Comparison of ENCODE assay signal across 19 cellular contexts in genomic region chr2:89767581-89768435, GRCh38.
DNase-seq lines count a peak whose midpoint lies in the region; ATAC-seq and TF ChIP-seq lines count a peak whose summit lies in the region.
"Had no signal": no experiment of that assay in that cellular context is flagged by ENCODE, and none has a peak within 500 bp of the region (broad histone marks: within the 10 kb centered on the region; RNA-seq: fewer than 3 reads in every experiment).

No MANE protein-coding gene starts in this region.

- intact Hi-C loops in lower lobe of right lung (cut with DNase I) = no loop called here

- TF ChIP-seq EP300 in SK-N-SH (IDR thresholded peaks at IDR 0.05; ENCODE audit: borderline replicate concordance in 1 of 2, low read depth in 1 of 2, low read length in 1 of 2) = no peak

- H3K27me3 ChIP-seq in SK-N-SH (ENCODE audit: insufficient read depth) (peaks cover 31% of the 10 kb centered on the region), lower lobe of right lung (ENCODE audit: low read depth) (peaks cover 48% of the 10 kb centered on the region)
- H3K27me3 ChIP-seq: hepatocyte had no signal

- peak overlapping the region; percentile 41; the same call in 1 of the 2 replicates for H2AFZ ChIP-seq in SK-N-SH (ENCODE audit: low read depth)
- H2AFZ ChIP-seq: hepatocyte had no signal

- no peaks in the 10 kb centered on the region for H3K36me3 Mint-ChIP-seq in type B pancreatic cell
- H3K36me3 Mint-ChIP-seq in activated CD8-positive, alpha-beta T cell treated with anti-CD3 and anti-CD28 coated beads, Interleukin-2, amount 10 ng/mL, durations not matched to agents 7 days and 5 days (ENCODE audit: low read depth) = peaks cover 1% of the 10 kb centered on the region

- H3K4me1 Mint-ChIP-seq in type B pancreatic cell (ENCODE audit: unreplicated experiment) = no peaks in the 10 kb centered on the region
- H3K4me1 Mint-ChIP-seq in activated CD8-positive, alpha-beta T cell treated with anti-CD3 and anti-CD28 coated beads, Interleukin-2, amount 10 ng/mL, durations not matched to agents 7 days and 5 days (ENCODE audit: low read depth) = no peaks in the 10 kb centered on the region

- no peaks in the 10 kb centered on the region for H4K20me1 ChIP-seq in SK-N-SH (ENCODE audit: insufficient read depth)

- H3K9me3 Mint-ChIP-seq in type B pancreatic cell = peaks cover 22% of the 10 kb centered on the region
- peaks cover 19% of the 10 kb centered on the region for H3K9me3 Mint-ChIP-seq in activated CD8-positive, alpha-beta T cell treated with anti-CD3 and anti-CD28 coated beads, Interleukin-2, amount 10 ng/mL, durations not matched to agents 7 days and 5 days (ENCODE audit: insufficient read depth)

- no peaks in the 10 kb centered on the region; the same call in 1 of the 2 replicates for H3K9me2 ChIP-seq in SK-N-SH

- CTCF ChIA-PET in SK-N-SH (lab: Yijun Ruan, JAX) = no interaction called here
- CTCF ChIA-PET in activated CD8-positive, alpha-beta T cell treated with anti-CD3 and anti-CD28 coated beads, Interleukin-2, amount 10 ng/mL, durations not matched to agents 7 days and 5 days (lab: Charles Lee) = no interaction called here

- TF ChIP-seq CTCF in SK-N-SH (IDR thresholded peaks at IDR 0.05) (no peak), lower lobe of right lung (IDR thresholded peaks at IDR 0.05) (no peak), type B pancreatic cell (conservative IDR thresholded peaks at IDR 0.05) (no peak)

- 11% methylated on average over 59 of the region's 59 CpGs for WGBS in SK-N-SH (ENCODE audit: low lambda C conversion rate)

- H3F3A ChIP-seq in SK-N-SH (replicated peaks; ENCODE audit: insufficient read depth) = no peaks in the 10 kb centered on the region

- no peak for TF ChIP-seq RAD21 in SK-N-SH (IDR thresholded peaks at IDR 0.05; ENCODE audit: low read length)

- ATAC-seq in SK-N-SH treated with all-trans-retinoic acid at 6 μM for 48 hours (no peak), lower lobe of right lung (no peak)
- ATAC-seq in activated CD8-positive, alpha-beta T cell treated with anti-CD3 and anti-CD28 coated beads, Interleukin-2, amount 10 ng/mL, durations not matched to agents 7 days and 5 days = no peak
- ATAC-seq: naive thymus-derived CD8-positive, alpha-beta T cell had no signal

- H3K27me3 Mint-ChIP-seq in type B pancreatic cell = no peaks in the 10 kb centered on the region
- H3K27me3 Mint-ChIP-seq in activated CD8-positive, alpha-beta T cell treated with anti-CD3 and anti-CD28 coated beads, Interleukin-2, amount 10 ng/mL, durations not matched to agents 7 days and 5 days (ENCODE audit: low read depth) = peaks cover 22% of the 10 kb centered on the region

- H3K9ac ChIP-seq in SK-N-SH = no peak overlapping the region

- H3K36me3 ChIP-seq in SK-N-SH (replicated peaks in 1 of 2; ENCODE audit: control insufficient read depth in 1 of 2, insufficient read depth in 2 of 2, low read length in 1 of 2) = no peaks in the 10 kb centered on the region
- H3K36me3 ChIP-seq in lower lobe of right lung = no peaks in the 10 kb centered on the region
- H3K36me3 ChIP-seq: esophagus squamous epithelium had no signal

- peak overlapping the region; percentile 15; the same call in 1 of the 2 replicates for H3K4me2 ChIP-seq in SK-N-SH
- H3K4me2 ChIP-seq: hepatocyte had no signal

- H3K9me3 ChIP-seq in SK-N-SH (no peaks in the 10 kb centered on the region), lower lobe of right lung (no peaks in the 10 kb centered on the region)

- no peak overlapping the region for H3K27ac Mint-ChIP-seq in type B pancreatic cell
- no peak overlapping the region for H3K27ac Mint-ChIP-seq in activated CD8-positive, alpha-beta T cell treated with anti-CD3 and anti-CD28 coated beads, Interleukin-2, amount 10 ng/mL, durations not matched to agents 7 days and 5 days
- H3K27ac Mint-ChIP-seq: activated T-cell treated with anti-CD3 and anti-CD28 coated beads, Interleukin-2, amount 50 U/mL, for 24 hours; naive thymus-derived CD8-positive, alpha-beta T cell had no signal

- no peak overlapping the region for H3K4me3 ChIP-seq in SK-N-SH (ENCODE audit: low read depth in 2 of 2, low read length in 1 of 2)
- no peak overlapping the region for H3K4me3 ChIP-seq in lower lobe of right lung
- H3K4me3 ChIP-seq: hepatocyte had no signal

- H3K4me3 Mint-ChIP-seq in type B pancreatic cell = no peak overlapping the region
- H3K4me3 Mint-ChIP-seq in activated CD8-positive, alpha-beta T cell treated with anti-CD3 and anti-CD28 coated beads, Interleukin-2, amount 10 ng/mL, durations not matched to agents 7 days and 5 days = no peak overlapping the region
- H3K4me3 Mint-ChIP-seq: activated T-cell treated with anti-CD3 and anti-CD28 coated beads, Interleukin-2, amount 50 U/mL, for 24 hours; naive thymus-derived CD8-positive, alpha-beta T cell had no signal

- POLR2A ChIA-PET in SK-N-SH (lab: Yijun Ruan, JAX) = no interaction called here
- POLR2A ChIA-PET in activated CD8-positive, alpha-beta T cell treated with anti-CD3 and anti-CD28 coated beads, Interleukin-2, amount 10 ng/mL, durations not matched to agents 7 days and 5 days (lab: Charles Lee) = no interaction called here

- DNase-seq in SK-N-SH = peak; percentile 8
- DNase-seq in germinal center (ENCODE audit: low spot score) = peak; percentile 1
- peak; percentile 43 for DNase-seq in lower lobe of right lung
- peak; percentile 72 for DNase-seq in type B pancreatic cell (ENCODE audit: extremely low spot score, unreplicated experiment)
- DNase-seq in activated CD8-positive, alpha-beta T cell treated with anti-CD3 and anti-CD28 coated beads, Interleukin-2, amount 10 ng/mL, durations not matched to agents 7 days and 5 days = no peak
- no peak for DNase-seq in stimulated activated CD4-positive, alpha-beta T cell treated with anti-CD3 and anti-CD28 coated beads, Interleukin-2, amount 100 ng/mL, for 24 hours
- DNase-seq in NCI-H2107 treated with DMSO at 0.1 percent for 48 hours (lab: John Stamatoyannopoulos, UW; ENCODE audit: unreplicated experiment) = no peak
- DNase-seq: activated T-cell treated with anti-CD3 and anti-CD28 coated beads, Interleukin-2, amount 50 U/mL, for 24 hours; caudate nucleus; effector CD4-positive, alpha-beta T cell; esophagus squamous epithelium; Kasumi-1; naive thymus-derived CD8-positive, alpha-beta T cell; NCI-H1417; stimulated activated CD4-positive, alpha-beta T cell treated with anti-CD3 and anti-CD28 coated beads, Interleukin-1b, Interleukin-23, amount 100 ng/mL, for 48 hours had no signal

- H3K79me2 ChIP-seq in SK-N-SH (ENCODE audit: insufficient read depth) = no peaks in the 10 kb centered on the region
- H3K79me2 ChIP-seq: hepatocyte had no signal

- H3K4me1 ChIP-seq in SK-N-SH (ENCODE audit: control insufficient read depth in 1 of 2, insufficient read depth in 2 of 2, low read depth in 1 of 2, low read length in 1 of 2) = no peaks in the 10 kb centered on the region
- H3K4me1 ChIP-seq in lower lobe of right lung = no peaks in the 10 kb centered on the region

- H3K27ac ChIP-seq in SK-N-SH (ENCODE audit: low read depth in 2 of 2, low read length in 1 of 2) (no peak overlapping the region), lower lobe of right lung (no peak overlapping the region)
- H3K27ac ChIP-seq: 22Rv1, C4-2B, esophagus squamous epithelium, hepatocyte had no signal

TF ChIP-seq in SK-N-SH, 30 proteins besides CTCF, POLR2A, EP300 and RAD21:
- TF ChIP-seq RFX5 (IDR thresholded peaks at IDR 0.05; ENCODE audit: low read length) (no peak), EZH2phosphoT487 (IDR thresholded peaks at IDR 0.05; ENCODE audit: borderline replicate concordance, low read depth) (0 out of 2 replicates have a peak, but pooled peaks have one; percentile 26)

TF ChIP-seq in SK-N-SH treated with all-trans-retinoic acid at 6 μM for 48 hours, 23 proteins besides CTCF, POLR2A, EP300 and RAD21:
- TF ChIP-seq ZC3H10 (CRISPR knock-in tag; IDR thresholded peaks at IDR 0.05) (no peak), ISL1 (CRISPR knock-in tag; IDR thresholded peaks at IDR 0.05) (no peak), CSRNP3 (CRISPR knock-in tag; IDR thresholded peaks at IDR 0.05) (no peak), CREB5 (CRISPR knock-in tag; IDR thresholded peaks at IDR 0.05; ENCODE audit: low read depth) (no peak)
TF ChIP-seq in SK-N-SH treated with all-trans-retinoic acid at 6 μM for 48 hours: peak in this region for 0.

Comparison
In these comparisons a context has a peak if more than half of its experiments do, and no peak if none do; other contexts are left out.
1. DNase-seq: peak in SK-N-SH (single experiment), germinal center (single experiment), lower lobe of right lung (single experiment) and type B pancreatic cell (single experiment); none in activated CD8-positive, alpha-beta T cell treated with anti-CD3 and anti-CD28 coated beads, Interleukin-2, amount 10 ng/mL, durations not matched to agents 7 days and 5 days (single experiment), stimulated activated CD4-positive, alpha-beta T cell treated with anti-CD3 and anti-CD28 coated beads, Interleukin-2, amount 100 ng/mL, for 24 hours (0 of 2) and NCI-H2107 treated with DMSO at 0.1 percent for 48 hours (single experiment).